In genomic region chrX:29604381-29604780, GRCh38 we compare ENCODE assay signal across 6 cellular contexts.
"Had no signal": no experiment of that assay in that cellular context is flagged by ENCODE, and none has a peak within 500 bp of the region (broad histone marks: within the 10 kb centered on the region; RNA-seq: fewer than 3 reads in every experiment).

No MANE protein-coding gene starts in this region.

- FAIRE-seq: G401.6, GM12878, GM12892, GM19239 had no signal

- ATAC-seq: GM12878 had no signal

- DNase-seq: GDM1, GF-D8 had no signal

- H3K4me3 ChIP-seq: GM12878 had no signal
